14 cellular contexts compared by ENCODE assay signal in genomic region chr6:148329568-148330299, GRCh38. TPM values are rescaled to one million over a fixed set of nuclear protein-coding genes. Genes with fewer than 3 reads are reported as not detected.
DNase-seq lines count a peak whose midpoint lies in the region; ATAC-seq and TF ChIP-seq lines count a peak whose summit lies in the region.
"Had no signal": no experiment of that assay in that cellular context is flagged by ENCODE, and none has a peak within 500 bp of the region (broad histone marks: within the 10 kb centered on the region; RNA-seq: fewer than 3 reads in every experiment).

No MANE protein-coding gene starts in this region.

- H3K4me1 ChIP-seq in esophagus squamous epithelium: peaks cover 29 to 54% (median 32%) of the 10 kb centered on the region in 3 donors

- H3K4me3 Mint-ChIP-seq in activated CD4-positive, alpha-beta T cell treated with anti-CD3 and anti-CD28 coated beads, Interleukin-2, amount 10 ng/mL, durations not matched to agents 24 days and 14 days: no peak overlapping the region
- H3K4me3 Mint-ChIP-seq: activated T-cell treated with anti-CD3 and anti-CD28 coated beads, Interleukin-2, amount 50 U/mL, for 4 hours; stimulated activated memory B cell treated with anti-CD40 and anti-IgM and Interleukin-4, amounts not matched to agents 10 μg/mL and 1 μg/mL and 100 μg/mL, for 72 hours had no signal

- WGBS in esophagus squamous epithelium, 2 donors: 22 to 28% methylated on average over 6 of the region's 6 CpGs

- no peaks in the 10 kb centered on the region for H3K36me3 ChIP-seq in esophagus squamous epithelium

- intact Hi-C loops in esophagus squamous epithelium (cut with DNase I): no loop called here
- intact Hi-C loops in activated CD4-positive, alpha-beta T cell treated with anti-CD3 and anti-CD28 coated beads, Interleukin-2, amount 10 ng/mL, durations not matched to agents 24 days and 14 days (cut with micrococcal nuclease): no loop called here

- H3K27ac ChIP-seq in esophagus squamous epithelium: peak overlapping the region; percentile 71 to 85 (median 76)

- H3K27me3 Mint-ChIP-seq in activated CD4-positive, alpha-beta T cell treated with anti-CD3 and anti-CD28 coated beads, Interleukin-2, amount 10 ng/mL, durations not matched to agents 24 days and 14 days: peaks cover 21% of the 10 kb centered on the region

- no peaks in the 10 kb centered on the region for H3K4me1 Mint-ChIP-seq in activated CD4-positive, alpha-beta T cell treated with anti-CD3 and anti-CD28 coated beads, Interleukin-2, amount 10 ng/mL, durations not matched to agents 24 days and 14 days
- H3K4me1 Mint-ChIP-seq: stimulated activated memory B cell treated with anti-CD40 and anti-IgM and Interleukin-4, amounts not matched to agents 10 μg/mL and 1 μg/mL and 100 μg/mL, for 72 hours had no signal

- no peaks in the 10 kb centered on the region for H3K9me3 ChIP-seq in esophagus squamous epithelium

- H3K27ac Mint-ChIP-seq in activated CD4-positive, alpha-beta T cell treated with anti-CD3 and anti-CD28 coated beads, Interleukin-2, amount 10 ng/mL, durations not matched to agents 24 days and 14 days: no peak overlapping the region
- H3K27ac Mint-ChIP-seq: stimulated activated memory B cell treated with anti-CD40 and anti-IgM and Interleukin-4, amounts not matched to agents 10 μg/mL and 1 μg/mL and 100 μg/mL, for 72 hours had no signal

- DNase-seq in AG20443 (ENCODE audit: low spot score) (peak; percentile 62), esophagus squamous epithelium (lab: John Stamatoyannopoulos, UW) (no peak), omental fat pad (ENCODE audit: low spot score) (no peak), SIG-M5 treated with dmso at 0.1 percent for 504 hours (lab: John Stamatoyannopoulos, UW; ENCODE audit: unreplicated experiment) (no peak)
- no peak for DNase-seq in activated CD4-positive, alpha-beta T cell treated with anti-CD3 and anti-CD28 coated beads, Interleukin-2, amount 10 ng/mL, durations not matched to agents 24 days and 14 days
- DNase-seq in activated CD4-positive, alpha-beta T cell treated with anti-CD3 and anti-CD28 coated beads, Interleukin-2, amount 50 U/mL, for 4 hours: no peak
- DNase-seq: activated T-cell treated with anti-CD3 and anti-CD28 coated beads, Interleukin-2, amount 50 U/mL, for 4 hours; C1 segment of cervical spinal cord; effector memory CD4-positive, alpha-beta T cell; NCI-H446; T-helper 9 cell had no signal

- ATAC-seq in SK-N-SH treated with all-trans-retinoic acid at 6 μM for 48 hours: peak; percentile 73
- ATAC-seq in omental fat pad (ENCODE audit: low FRiP score): peak; percentile 83
- no peak for ATAC-seq in HG02678 (IDR thresholded peaks at IDR 0.05; ENCODE audit: unreplicated experiment)
- ATAC-seq: activated T-cell treated with anti-CD3 and anti-CD28 coated beads, Interleukin-2, amount 50 U/mL, for 4 hours; stimulated activated memory B cell treated with anti-CD40 and anti-IgM and Interleukin-4, amounts not matched to agents 10 μg/mL and 1 μg/mL and 100 μg/mL, for 72 hours had no signal

- peak overlapping the region in 1 of 4 donors; percentile 24 for H3K4me3 ChIP-seq in esophagus squamous epithelium

- H3K9me3 Mint-ChIP-seq in activated CD4-positive, alpha-beta T cell treated with anti-CD3 and anti-CD28 coated beads, Interleukin-2, amount 10 ng/mL, durations not matched to agents 24 days and 14 days: no peaks in the 10 kb centered on the region

- TF ChIP-seq CTCF in esophagus squamous epithelium (IDR thresholded peaks at IDR 0.05) (no peak), omental fat pad (IDR thresholded peaks at IDR 0.05) (no peak)

- H3K36me3 Mint-ChIP-seq in activated CD4-positive, alpha-beta T cell treated with anti-CD3 and anti-CD28 coated beads, Interleukin-2, amount 10 ng/mL, durations not matched to agents 24 days and 14 days (ENCODE audit: low read depth): no peaks in the 10 kb centered on the region
- H3K36me3 Mint-ChIP-seq: stimulated activated memory B cell treated with anti-CD40 and anti-IgM and Interleukin-4, amounts not matched to agents 10 μg/mL and 1 μg/mL and 100 μg/mL, for 72 hours had no signal

- no peak for TF ChIP-seq POLR2A in esophagus squamous epithelium (IDR thresholded peaks at IDR 0.05)

- no peaks in the 10 kb centered on the region for H3K27me3 ChIP-seq in esophagus squamous epithelium

TF ChIP-seq in SK-N-SH treated with all-trans-retinoic acid at 6 μM for 48 hours, 23 proteins besides CTCF, POLR2A, EP300 and RAD21:
- 0 out of 2 replicates have a peak, but pooled peaks have one; percentile 6 for TF ChIP-seq TOX (CRISPR knock-in tag; IDR thresholded peaks at IDR 0.05; ENCODE audit: borderline replicate concordance)
- no peak for TF ChIP-seq CSRNP3 (CRISPR knock-in tag; IDR thresholded peaks at IDR 0.05)

RNA-seq across cellular contexts. Expression of gene SASH1, which starts 12.9 kb away (rescaled TPM):
- 100 to 1,000 TPM in 1 of 4 donors, 10 to 100 TPM in 3; 55.3 to 118 (median 79.6) TPM for total RNA-seq in esophagus squamous epithelium
- 100 to 1,000 TPM; 142 to 214 (median 173) TPM for total RNA-seq in omental fat pad
- total RNA-seq in activated CD4-positive, alpha-beta T cell treated with anti-CD3 and anti-CD28 coated beads, Interleukin-2, amount 10 ng/mL, durations not matched to agents 24 days and 14 days: 0.44 and 0.66 TPM in 2 replicates

Comparison
In these comparisons a context has a peak if more than half of its experiments do, and no peak if none do; other contexts are left out.
1. RNA of gene SASH1, which starts 12.9 kb away (total RNA-seq): 142 to 214 TPM in omental fat pad and 55.3 to 118 TPM in esophagus squamous epithelium; 0.44 to 0.66 TPM in activated CD4-positive, alpha-beta T cell treated with anti-CD3 and anti-CD28 coated beads, Interleukin-2, amount 10 ng/mL, durations not matched to agents 24 days and 14 days; every median in the first group is over 10 times any median in the second.